Comparison of ENCODE assay signal across 2 cellular contexts in genomic region chr14:73246387-73247150, GRCh38.
A peak's percentile ranks its signal among the peaks of the same experiment; 100 is the strongest.
TF ChIP-seq lines count a peak whose summit lies in the region.

No MANE protein-coding gene starts in this region.

TF ChIP-seq in HEK293, 187 proteins besides CTCF, POLR2A, EP300 and RAD21 (continued from another document):
- TF ChIP-seq PRDM2 (tag by site-specific recombination; IDR thresholded peaks at IDR 0.05; ENCODE audit: borderline replicate concordance) (no peak), PRDM1 (tag by site-specific recombination; IDR thresholded peaks at IDR 0.05) (peak; percentile 67; the same call in 1 of the 2 replicates)
TF ChIP-seq in HEK293: peak in this region for 1.

TF ChIP-seq in K562, 482 proteins besides CTCF, POLR2A, EP300 and RAD21 (continued from another document):
- TF ChIP-seq TEAD4 (IDR thresholded peaks at IDR 0.05; ENCODE audit: low read length) (0 out of 2 replicates have a peak, but pooled peaks have one; percentile 12), TEAD4 (CRISPR knock-in tag; IDR thresholded peaks at IDR 0.05; ENCODE audit: borderline replicate concordance) (no peak), ZNF512 (tag; IDR thresholded peaks at IDR 0.05) (peak; percentile 90), ATF6 (CRISPR knock-in tag; IDR thresholded peaks at IDR 0.05) (no peak), ZNF639 (CRISPR knock-in tag; conservative IDR thresholded peaks at IDR 0.05 in 1 of 2, IDR thresholded peaks at IDR 0.05 in 1 of 2) (0 out of 4 replicates have a peak, but pooled peaks of 1 of the 2 experiments have one; percentile 18), ZNF584 (CRISPR knock-in tag; IDR thresholded peaks at IDR 0.05; ENCODE audit: low read depth) (no peak), ZNF133 (CRISPR knock-in tag; IDR thresholded peaks at IDR 0.05) (no peak), STAG1 (CRISPR knock-in tag; IDR thresholded peaks at IDR 0.05; ENCODE audit: borderline replicate concordance) (no peak), ZNF57 (CRISPR knock-in tag; IDR thresholded peaks at IDR 0.05) (no peak), ZBTB7A (IDR thresholded peaks at IDR 0.05; ENCODE audit: borderline replicate concordance, control insufficient read depth, low read depth, low read length) (peak; percentile 20; the same call in 1 of the 2 replicates), SETDB1 (IDR thresholded peaks at IDR 0.05; ENCODE audit: low read length) (no peak), U2AF2 (optimal IDR thresholded peaks at IDR 0.05; ENCODE audit: low read depth, low read length) (no peak), L3MBTL2 (IDR thresholded peaks at IDR 0.05) (peak; percentile 40; the same call in 1 of the 2 replicates), YY1 (IDR thresholded peaks at IDR 0.05; ENCODE audit: borderline replicate concordance in 1 of 3, control insufficient read depth in 1 of 3, extremely low read depth in 1 of 3, insufficient read depth in 3 of 3, insufficient read length in 1 of 3, insufficient replicate concordance in 2 of 3, low read depth in 1 of 3, low read length in 2 of 3) (peak in 2 of 3 experiments; percentile 69 to 85), ZFP30 (CRISPR knock-in tag; IDR thresholded peaks at IDR 0.05; ENCODE audit: borderline replicate concordance) (no peak), E2F6 (IDR thresholded peaks at IDR 0.05; ENCODE audit: borderline replicate concordance in 1 of 2, extremely low read depth in 1 of 2, insufficient read depth in 1 of 2, insufficient read length in 1 of 2, low read depth in 1 of 2, low read length in 1 of 2, poor library complexity in 1 of 2, severe bottlenecking in 1 of 2) (peak in 1 of 2 experiments; percentile 34), BRF2 (IDR thresholded peaks at IDR 0.05; ENCODE audit: borderline replicate concordance, insufficient read depth, insufficient read length) (no peak), ZNF740 (CRISPR knock-in tag; IDR thresholded peaks at IDR 0.05) (peak; percentile 42; the same call in 1 of the 2 replicates), ZNF740 (tag; IDR thresholded peaks at IDR 0.05) (no peak), HNRNPLL (IDR thresholded peaks at IDR 0.05; ENCODE audit: low read depth, low read length, poor library complexity, severe bottlenecking) (no peak), BDP1 (IDR thresholded peaks at IDR 0.05; ENCODE audit: insufficient read depth, insufficient read length) (no peak), MCM3 (IDR thresholded peaks at IDR 0.05) (no peak)
TF ChIP-seq in K562: peak in this region for 9.
